In the genomic region with DNA sequence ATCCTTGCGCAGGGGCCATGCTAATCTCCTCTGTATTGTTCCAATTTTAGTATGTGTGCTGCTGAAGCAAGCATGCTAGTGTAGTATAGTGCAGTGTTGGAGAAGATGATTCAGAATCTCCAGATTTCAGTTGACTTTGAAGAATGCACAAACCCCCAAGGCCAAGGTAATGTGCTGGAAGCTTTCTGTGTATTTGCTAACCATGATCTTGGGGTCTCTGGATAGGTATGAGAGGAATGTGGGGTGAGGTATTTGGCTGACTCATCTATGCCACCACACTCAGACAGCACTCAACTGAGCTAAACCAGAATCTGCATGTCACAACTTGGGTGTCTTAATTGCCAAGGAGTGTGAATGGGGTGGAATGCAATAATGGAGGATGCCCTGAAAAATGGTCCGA, we compare ENCODE assay signal across 13 cellular contexts. TPM values are rescaled to one million over a fixed set of nuclear protein-coding genes. Genes with fewer than 3 reads are reported as not detected.
DNase-seq lines count a peak whose midpoint lies in the region; FAIRE-seq and TF ChIP-seq lines count a peak whose summit lies in the region.
"Had no signal": no experiment of that assay in that cellular context is flagged by ENCODE, and none has a peak within 500 bp of the region (broad histone marks: within the 10 kb centered on the region; RNA-seq: fewer than 3 reads in every experiment).

No MANE protein-coding gene starts in this region.

- TF ChIP-seq POLR2A in breast epithelium (IDR thresholded peaks at IDR 0.05) = no peak

- CTCF ChIA-PET in MCF 10A (lab: Yijun Ruan, JAX) = interaction anchor here (0.7 to 1.5 kb wide), 2 partner anchors 17 to 76 kb away, joined by 4 to 5 read pairs; no protein-coding TSS in a partner anchor

- H3K27me3 Mint-ChIP-seq in MCF 10A (ENCODE audit: insufficient read depth, unreplicated experiment) = no peaks in the 10 kb centered on the region

- peaks cover 10% of the 10 kb centered on the region for H3K9me3 Mint-ChIP-seq in MCF 10A (ENCODE audit: unreplicated experiment)
- H3K9me3 Mint-ChIP-seq: activated naive CD4-positive, alpha-beta T cell treated with anti-CD3 and anti-CD28 coated beads, Interleukin-2, amount 50 U/mL, for 24 hours; T-helper 1 cell treated with Interleukin-12 subunit alpha and Interleukin-12 subunit beta and Interleukin-4 antibody, amounts not matched to agents 30 μg/mL and 1 μg/mL, for 36 hours had no signal

- no peaks in the 10 kb centered on the region for H3K36me3 ChIP-seq in breast epithelium

- H3K4me3 ChIP-seq in breast epithelium (no peak overlapping the region), epithelial cell of proximal tubule (ENCODE audit: low read depth, low read length) (no peak overlapping the region)

- intact Hi-C loops in MCF 10A (cut with micrococcal nuclease) (no loop called here), breast epithelium (cut with DNase I; ENCODE audit: low total_unique reads) (loop anchor here (10.0 kb wide), 1 partner anchor 908 kb away; no protein-coding TSS in a partner anchor)

- no TSS peak for BruUV-seq in MCF 10A (replicated peaks; lab: Mats Ljungman, UMichigan)

- H3K4me1 ChIP-seq in breast epithelium = no peaks in the 10 kb centered on the region

- H3K36me3 Mint-ChIP-seq in MCF 10A (ENCODE audit: insufficient read depth, unreplicated experiment) = no peaks in the 10 kb centered on the region
- H3K36me3 Mint-ChIP-seq: activated naive CD4-positive, alpha-beta T cell treated with anti-CD3 and anti-CD28 coated beads, Interleukin-2, amount 50 U/mL, for 24 hours; mesothelial cell of epicardium had no signal

- no peaks in the 10 kb centered on the region for H3K9me3 ChIP-seq in breast epithelium

- FAIRE-seq in GM19239 (lab: Jason Lieb, UNC) = no peak

- POLR2A ChIA-PET in MCF 10A (lab: Yijun Ruan, JAX) = interaction anchor here (0.6 to 1.1 kb wide), 3 partner anchors 10 to 1758 kb away, joined by 3 read pairs; no protein-coding TSS in a partner anchor

- TF ChIP-seq CTCF in MCF 10A (IDR thresholded peaks at IDR 0.05; ENCODE audit: unreplicated experiment) = no peak
- TF ChIP-seq CTCF in breast epithelium (IDR thresholded peaks at IDR 0.05) = no peak
- TF ChIP-seq CTCF in epithelial cell of proximal tubule (conservative IDR thresholded peaks at IDR 0.05; ENCODE audit: low read depth, low read length) = no peak

- H3K27ac ChIP-seq in breast epithelium = no peak overlapping the region

- H3K27me3 ChIP-seq in breast epithelium = no peaks in the 10 kb centered on the region

- H3K4me1 Mint-ChIP-seq in MCF 10A (ENCODE audit: insufficient read depth, unreplicated experiment) = peaks cover 6% of the 10 kb centered on the region
- H3K4me1 Mint-ChIP-seq: activated naive CD4-positive, alpha-beta T cell treated with anti-CD3 and anti-CD28 coated beads, Interleukin-2, amount 50 U/mL, for 24 hours had no signal

- H3K27ac Mint-ChIP-seq in MCF 10A (ENCODE audit: low read depth, unreplicated experiment) = no peak overlapping the region
- H3K27ac Mint-ChIP-seq: activated naive CD4-positive, alpha-beta T cell treated with anti-CD3 and anti-CD28 coated beads, Interleukin-2, amount 50 U/mL, for 24 hours; mesothelial cell of epicardium; T-helper 1 cell treated with Interleukin-12 subunit alpha and Interleukin-12 subunit beta and Interleukin-4 antibody, amounts not matched to agents 30 μg/mL and 1 μg/mL, for 36 hours had no signal

- H3K4me3 Mint-ChIP-seq in MCF 10A (ENCODE audit: unreplicated experiment) = no peak overlapping the region
- H3K4me3 Mint-ChIP-seq: activated naive CD4-positive, alpha-beta T cell treated with anti-CD3 and anti-CD28 coated beads, Interleukin-2, amount 50 U/mL, for 24 hours; mesothelial cell of epicardium; T-helper 1 cell treated with Interleukin-12 subunit alpha and Interleukin-12 subunit beta and Interleukin-4 antibody, amounts not matched to agents 30 μg/mL and 1 μg/mL, for 36 hours had no signal

- peak; percentile 16 for DNase-seq in MCF 10A (ENCODE audit: unreplicated experiment)
- no peak for DNase-seq in breast epithelium (ENCODE audit: low spot score in 2 of 2)
- DNase-seq in RPMI7951 (ENCODE audit: low read depth) = peak; percentile 39
- peak; percentile 46 for DNase-seq in epithelial cell of proximal tubule (ENCODE audit: low read depth)
- DNase-seq in renal cortical epithelial cell (ENCODE audit: low read depth) = peak; percentile 84
- DNase-seq in GM19239 (ENCODE audit: insufficient read length, low spot score) = no peak
- no peak for DNase-seq in T1000 (lab: John Stamatoyannopoulos, UW)
- no peak for DNase-seq in LoVo (ENCODE audit: low spot score)
- DNase-seq: activated CD4-positive, alpha-beta T cell treated with anti-CD3 and anti-CD28 coated beads, Interleukin-2, amount 50 U/mL, for 48 hours; NCI-H2081 had no signal

RNA-seq across cellular contexts. Expression of a gene that starts 42.7 kb away (rescaled TPM):
- 118 and 148 TPM in 2 replicates for total RNA-seq in MCF 10A (2022)
- total RNA-seq in breast epithelium = 100 to 1,000 TPM; 107 to 162 (median 125) TPM
- 190 and 227 TPM in 2 replicates for total RNA-seq in RPMI7951 (2014; rRNA removed; shearing (Covaris generic))
- total RNA-seq in epithelial cell of proximal tubule = 197 and 207 TPM in 2 replicates
- 112 and 116 TPM in 2 replicates for total RNA-seq in renal cortical epithelial cell

Comparison
In these comparisons a context has a peak if more than half of its experiments do, and no peak if none do; other contexts are left out.
1. DNase-seq: peak in MCF 10A (single experiment), RPMI7951 (single experiment), epithelial cell of proximal tubule (single experiment) and renal cortical epithelial cell (single experiment); none in breast epithelium (0 of 2), GM19239 (single experiment), T1000 (single experiment) and LoVo (single experiment).